ENCODE assay signal across 13 cellular contexts in the genomic region with DNA sequence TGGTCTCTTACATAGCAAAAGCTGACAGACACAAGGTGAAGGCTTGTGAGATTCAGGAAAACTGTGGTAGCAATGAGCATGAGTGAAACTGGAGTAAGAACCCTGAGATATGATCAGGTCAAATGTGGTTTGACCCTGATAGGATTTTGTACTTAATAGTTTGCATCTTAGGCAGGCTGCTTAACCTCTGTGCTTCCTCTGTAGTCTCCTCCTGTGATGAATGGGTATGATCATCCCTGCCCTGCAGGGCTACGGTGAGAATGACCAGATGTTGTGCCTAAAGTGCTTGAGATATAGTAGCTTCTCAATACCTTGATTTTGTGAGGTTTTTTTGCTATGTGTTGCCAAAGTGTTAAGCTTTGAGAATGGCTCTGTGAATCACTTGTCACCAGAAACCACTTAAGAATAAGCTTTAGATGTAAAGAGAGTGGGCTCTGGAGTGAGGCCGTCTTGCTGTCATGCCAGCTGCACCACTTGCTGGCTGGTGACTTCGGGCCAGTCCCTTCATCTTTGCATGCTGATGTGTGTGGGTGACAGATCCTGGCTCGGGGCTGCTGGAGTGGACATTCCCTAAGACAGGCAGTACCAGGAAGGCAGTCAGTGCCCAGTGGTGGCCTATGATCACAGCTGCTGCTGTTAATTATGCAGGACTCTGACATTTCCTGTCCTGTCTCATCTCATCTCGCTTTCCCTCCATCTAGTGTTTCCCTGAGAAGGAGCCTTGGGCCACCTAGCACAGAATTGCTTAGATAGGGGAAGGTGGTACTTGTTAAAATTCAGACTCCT.
"Had no signal": no experiment of that assay in that cellular context is flagged by ENCODE, and none has a peak within 500 bp of the region (broad histone marks: within the 10 kb centered on the region; RNA-seq: fewer than 3 reads in every experiment).

No MANE protein-coding gene starts in this region.

- H3K27me3 ChIP-seq: colonic mucosa, foreskin keratinocyte had no signal

- H3K4me3 ChIP-seq: colonic mucosa, lower lobe of right lung, thoracic aorta had no signal

- H3K27ac ChIP-seq: colonic mucosa, foreskin keratinocyte, lower lobe of right lung, thoracic aorta had no signal

- ATAC-seq: activated CD4-positive, alpha-beta T cell treated with anti-CD3 and anti-CD28 coated beads for 36 hours; foreskin keratinocyte; lower lobe of right lung; natural killer cell treated with Interleukin-12 subunit alpha and Interleukin-12 subunit beta and Interleukin-15 and Interleukin-18, amount 100 ng/mL, for 72 hours; T-cell; WTC11 had no signal

- H3K9me3 ChIP-seq: colonic mucosa, lower lobe of right lung, thoracic aorta had no signal

- DNase-seq: activated CD4-positive, alpha-beta memory T cell treated with anti-CD3 and anti-CD28 coated beads for 36 hours; activated CD4-positive, alpha-beta T cell treated with anti-CD3 and anti-CD28 coated beads for 36 hours; activated naive CD4-positive, alpha-beta T cell treated with Interleukin-2 at 50 U/mL for 16 hours; activated naive CD8-positive, alpha-beta T cell treated with anti-CD3 and anti-CD28 coated beads, Interleukin-2, amount 10 ng/mL, durations not matched to agents 7 days and 5 days; central memory CD4-positive, alpha-beta T cell; colonic mucosa; foreskin keratinocyte; islet precursor cell; lower lobe of right lung; T-cell had no signal

- H3K36me3 ChIP-seq: colonic mucosa, lower lobe of right lung, thoracic aorta had no signal

- H3K4me1 ChIP-seq: colonic mucosa, foreskin keratinocyte, lower lobe of right lung had no signal
